ENCODE assay signal across 7 cellular contexts in genomic region chr12:63427071-63427470, GRCh38.
DNase-seq lines count a peak whose midpoint lies in the region; TF ChIP-seq lines count a peak whose summit lies in the region.
"Not testable (repeated sequence)": the region's sequence is repeated elsewhere in the genome, so short reads cannot be mapped to it uniquely, and the experiment has no call there.

No MANE protein-coding gene starts in this region.

- H3K4me3 ChIP-seq in astrocyte of the spinal cord (ENCODE audit: low read depth, low read length), result not testable (repeated sequence)

- in situ Hi-C loops in SK-MEL-5 (cut with HindIII; ENCODE audit: low pct_unique_long_range_greater_than_20kb, low sequenced_read_pairs); astrocyte of the spinal cord (cut with HindIII; ENCODE audit: low sequenced_read_pairs): not testable (repeated sequence)

- TF ChIP-seq CTCF in astrocyte of the spinal cord (IDR thresholded peaks at IDR 0.05; ENCODE audit: low read depth, low read length), result not testable (repeated sequence)

- DNase-seq in Daoy (ENCODE audit: low read depth), result peak; percentile 68
- DNase-seq in HT1080 (ENCODE audit: low read depth), result peak; percentile 56
- peak; percentile 12 for DNase-seq in RPMI7951 (ENCODE audit: low read depth)
- peak; percentile 37 for DNase-seq in SK-MEL-5 (ENCODE audit: low read depth, low spot score)
- DNase-seq in astrocyte of the spinal cord (ENCODE audit: low read depth, low spot score), result peak; percentile 33
- DNase-seq in brain pericyte (ENCODE audit: low read depth, low spot score), result peak; percentile 15
- peak; percentile 2 for DNase-seq in smooth muscle cell of the brain vasculature (ENCODE audit: low read depth, low spot score)

Comparison
In these comparisons a context has a peak if more than half of its experiments do, and no peak if none do; other contexts are left out.
1. DNase-seq: peak in every context shown above with its lines; median percentile 68 in Daoy; 56 in HT1080; 37 in SK-MEL-5; 33 in astrocyte of the spinal cord; 15 in brain pericyte; 12 in RPMI7951; 2 in smooth muscle cell of the brain vasculature.